Comparison of ENCODE assay signal across 1 cellular context in genomic region chr2:241721852-241722251, GRCh38.
TF ChIP-seq lines count a peak whose summit lies in the region.

No MANE protein-coding gene starts in this region.

TF ChIP-seq in K562, 482 proteins besides CTCF, POLR2A, EP300 and RAD21:
- TF ChIP-seq, protein P1, sequence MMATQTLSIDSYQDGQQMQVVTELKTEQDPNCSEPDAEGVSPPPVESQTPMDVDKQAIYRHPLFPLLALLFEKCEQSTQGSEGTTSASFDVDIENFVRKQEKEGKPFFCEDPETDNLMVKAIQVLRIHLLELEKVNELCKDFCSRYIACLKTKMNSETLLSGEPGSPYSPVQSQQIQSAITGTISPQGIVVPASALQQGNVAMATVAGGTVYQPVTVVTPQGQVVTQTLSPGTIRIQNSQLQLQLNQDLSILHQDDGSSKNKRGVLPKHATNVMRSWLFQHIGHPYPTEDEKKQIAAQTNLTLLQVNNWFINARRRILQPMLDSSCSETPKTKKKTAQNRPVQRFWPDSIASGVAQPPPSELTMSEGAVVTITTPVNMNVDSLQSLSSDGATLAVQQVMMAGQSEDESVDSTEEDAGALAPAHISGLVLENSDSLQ (IDR thresholded peaks at IDR 0.05) = no peak
- TF ChIP-seq POLR2G (IDR thresholded peaks at IDR 0.05; ENCODE audit: low read depth, low read length) = peak; percentile 60
